Comparison of ENCODE assay signal across 23 cellular contexts in the genomic region with DNA sequence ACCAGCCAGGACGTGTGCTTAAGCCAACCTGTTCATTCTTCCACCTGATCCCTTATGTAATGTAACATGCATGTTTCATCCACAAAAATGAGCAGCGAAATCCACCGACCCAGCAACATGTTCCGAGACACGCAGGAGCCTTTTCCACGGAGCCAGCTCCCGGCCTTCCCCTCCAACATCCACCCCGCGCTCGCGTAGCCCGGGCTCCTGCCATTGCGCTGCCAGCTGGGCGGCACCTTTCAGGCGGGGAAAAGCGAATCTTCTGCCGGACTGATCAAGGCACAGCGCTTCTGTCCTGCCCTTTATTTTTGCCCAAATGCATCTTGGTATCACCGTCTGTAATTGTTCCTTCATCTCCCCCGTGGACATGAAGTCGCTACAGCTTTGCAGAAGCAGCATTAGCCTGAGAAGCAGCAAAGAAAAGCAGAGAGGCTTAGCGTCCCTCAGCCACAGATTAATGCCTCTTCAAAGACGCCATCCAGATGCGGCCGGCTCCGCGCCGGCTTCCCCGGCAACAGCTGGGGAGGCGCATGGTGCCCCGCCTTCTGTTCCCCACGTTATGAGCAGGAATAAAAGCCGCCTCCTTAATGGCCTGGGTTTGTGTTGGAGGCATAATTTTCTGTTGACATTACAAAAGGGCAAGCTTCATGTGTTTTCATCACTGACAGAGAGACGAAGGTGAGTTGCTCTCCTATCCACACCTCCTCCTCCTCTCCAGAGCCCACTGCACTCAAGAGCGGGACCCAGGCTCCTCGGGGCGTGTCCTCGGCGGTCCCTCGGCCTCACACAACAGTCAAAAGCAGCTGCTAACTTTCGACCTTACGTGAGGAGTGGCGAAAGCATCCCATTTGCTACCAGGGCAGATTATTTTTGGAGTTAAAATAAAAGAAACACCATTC.
"Had no signal": no experiment of that assay in that cellular context is flagged by ENCODE, and none has a peak within 500 bp of the region (broad histone marks: within the 10 kb centered on the region; RNA-seq: fewer than 3 reads in every experiment).

No MANE protein-coding gene starts in this region.

- DNase-seq: activated CD4-positive, alpha-beta T cell treated with anti-CD3 and anti-CD28 coated beads for 36 hours; activated CD8-positive, alpha-beta memory T cell treated with anti-CD3 and anti-CD28 coated beads, Interleukin-2, amount 50 U/mL, for 4 hours; activated CD8-positive, alpha-beta T cell treated with anti-CD3 and anti-CD28 coated beads for 36 hours; activated gamma-delta T cell treated with Interleukin-2 at 50 U/mL for 16 hours; activated naive CD4-positive, alpha-beta T cell treated with anti-CD3 and anti-CD28 coated beads, Interleukin-2, amount 50 U/mL, for 16 hours; activated naive CD8-positive, alpha-beta T cell treated with anti-CD3 and anti-CD28 coated beads, Interleukin-2, amount 10 ng/mL, durations not matched to agents 7 days and 5 days; activated T-cell treated with anti-CD3 and anti-CD28 coated beads, Interleukin-2, amount 50 U/mL, for 72 hours; adrenal gland; anterior cingulate cortex; cerebellar nuclear complex; NCI-H1092; NCI-H146; NCI-H187 treated with DMSO at 0.1 percent for 48 hours; NCI-H2081 treated with DMSO at 0.1 percent for 48 hours; NCI-H345; NCI-H510A; NCI-H526 treated with DMSO at 0.1 percent for 48 hours; RPMI8226; T-cell; T-helper 2 cell; T1000 had no signal

- ATAC-seq: activated CD4-positive, alpha-beta T cell treated with anti-CD3 and anti-CD28 coated beads for 36 hours; activated CD8-positive, alpha-beta T cell treated with anti-CD3 and anti-CD28 coated beads for 36 hours; activated T-cell treated with anti-CD3 and anti-CD28 coated beads, Interleukin-2, amount 50 U/mL, for 72 hours; Panc1; Right ventricle myocardium inferior; T-cell had no signal
